ENCODE assay signal across 30 cellular contexts in genomic region chr1:76865696-76866291, GRCh38. TPM values are rescaled to one million over a fixed set of nuclear protein-coding genes. Genes with fewer than 3 reads are reported as not detected.
A peak's percentile ranks its signal among the peaks of the same experiment; 100 is the strongest.
DNase-seq lines count a peak whose midpoint lies in the region; ATAC-seq and TF ChIP-seq lines count a peak whose summit lies in the region.
"Had no signal": no experiment of that assay in that cellular context is flagged by ENCODE, and none has a peak within 500 bp of the region (broad histone marks: within the 10 kb centered on the region; RNA-seq: fewer than 3 reads in every experiment).

No MANE protein-coding gene starts in this region.

- intact Hi-C loops in ascending aorta (cut with DNase I), result loop anchor here (10.0 kb wide), 1 partner anchor 441 kb away; no protein-coding TSS in a partner anchor

- no peak overlapping the region for H3K4me3 Mint-ChIP-seq in nephron progenitor cell
- H3K4me3 Mint-ChIP-seq: activated CD4-positive, alpha-beta T cell treated with anti-CD3 and anti-CD28 coated beads, Interleukin-2, amount 10 ng/mL, durations not matched to agents 24 days and 14 days; activated naive CD8-positive, alpha-beta T cell treated with anti-CD3 and anti-CD28 coated beads, Interleukin-2, amount 10 ng/mL, durations not matched to agents 7 days and 5 days; activated T-cell treated with anti-CD3 and anti-CD28 coated beads, Interleukin-2, amount 50 U/mL, for 4 hours; central memory CD8-positive, alpha-beta T cell; endodermal cell; stimulated activated memory B cell treated with anti-CD40 and anti-IgM and Interleukin-4, amounts not matched to agents 10 μg/mL and 1 μg/mL and 100 μg/mL, for 72 hours had no signal

- TF ChIP-seq CTCF in AG09309 (IDR thresholded peaks at IDR 0.05; ENCODE audit: control insufficient read depth, insufficient read depth, low read depth, low read length, missing control alignments) (no peak), ascending aorta (IDR thresholded peaks at IDR 0.05) (no peak), nephron progenitor cell (IDR thresholded peaks at IDR 0.05) (no peak)

- H3K4me1 ChIP-seq in ascending aorta, result peaks cover 0 to 21% of the 10 kb centered on the region in 2 donors

- no peaks in the 10 kb centered on the region for H3K9me3 ChIP-seq in ascending aorta
- H3K9me3 ChIP-seq: heart right ventricle, pancreas, SJCRH30 had no signal

- H3K27me3 ChIP-seq in ascending aorta, result no peaks in the 10 kb centered on the region
- H3K27me3 ChIP-seq: SJCRH30 had no signal

- H3K4me3 ChIP-seq in AG09309 (ENCODE audit: control insufficient read depth, low read depth, low read length) (no peak overlapping the region), ascending aorta (peak overlapping the region in 1 of 2 donors; percentile 76)
- H3K4me3 ChIP-seq: heart right ventricle, lung, pancreas, SJCRH30 had no signal

- no peaks in the 10 kb centered on the region for H3K36me3 ChIP-seq in ascending aorta
- H3K36me3 ChIP-seq: heart right ventricle, pancreas, SJCRH30 had no signal

- no peak overlapping the region for H3K27ac Mint-ChIP-seq in nephron progenitor cell
- H3K27ac Mint-ChIP-seq: activated CD4-positive, alpha-beta T cell treated with anti-CD3 and anti-CD28 coated beads, Interleukin-2, amount 10 ng/mL, durations not matched to agents 24 days and 14 days; activated naive CD8-positive, alpha-beta T cell treated with anti-CD3 and anti-CD28 coated beads, Interleukin-2, amount 10 ng/mL, durations not matched to agents 7 days and 5 days; endodermal cell; stimulated activated memory B cell treated with anti-CD40 and anti-IgM and Interleukin-4, amounts not matched to agents 10 μg/mL and 1 μg/mL and 100 μg/mL, for 72 hours; type B pancreatic cell had no signal

- no peak for ATAC-seq in activated CD4-positive, CD25-positive, alpha-beta regulatory T cell treated with anti-CD3 and anti-CD28 coated beads, Interleukin-2, amount 50 U/mL, for 24 hours
- ATAC-seq in HG03045 (IDR thresholded peaks at IDR 0.05; ENCODE audit: unreplicated experiment) (no peak), GM21367 (IDR thresholded peaks at IDR 0.05; ENCODE audit: unreplicated experiment) (no peak)
- ATAC-seq: activated T-cell treated with anti-CD3 and anti-CD28 coated beads, Interleukin-2, amount 50 U/mL, for 4 hours; heart right ventricle; pancreas; stimulated activated memory B cell treated with anti-CD40 and anti-IgM and Interleukin-4, amounts not matched to agents 10 μg/mL and 1 μg/mL and 100 μg/mL, for 72 hours had no signal

- no peaks in the 10 kb centered on the region for H3K36me3 Mint-ChIP-seq in nephron progenitor cell (ENCODE audit: low read depth)
- H3K36me3 Mint-ChIP-seq: activated naive CD8-positive, alpha-beta T cell treated with anti-CD3 and anti-CD28 coated beads, Interleukin-2, amount 10 ng/mL, durations not matched to agents 7 days and 5 days; stimulated activated memory B cell treated with anti-CD40 and anti-IgM and Interleukin-4, amounts not matched to agents 10 μg/mL and 1 μg/mL and 100 μg/mL, for 72 hours had no signal

- peaks cover 18% of the 10 kb centered on the region for H3K4me1 Mint-ChIP-seq in nephron progenitor cell
- H3K4me1 Mint-ChIP-seq: central memory CD8-positive, alpha-beta T cell; stimulated activated memory B cell treated with anti-CD40 and anti-IgM and Interleukin-4, amounts not matched to agents 10 μg/mL and 1 μg/mL and 100 μg/mL, for 72 hours had no signal

- H3K9me3 Mint-ChIP-seq in nephron progenitor cell, result no peaks in the 10 kb centered on the region
- H3K9me3 Mint-ChIP-seq: activated CD4-positive, alpha-beta T cell treated with anti-CD3 and anti-CD28 coated beads, Interleukin-2, amount 10 ng/mL, durations not matched to agents 24 days and 14 days; activated naive CD8-positive, alpha-beta T cell treated with anti-CD3 and anti-CD28 coated beads, Interleukin-2, amount 10 ng/mL, durations not matched to agents 7 days and 5 days; activated T-cell treated with anti-CD3 and anti-CD28 coated beads, Interleukin-2, amount 50 U/mL, for 4 hours; central memory CD8-positive, alpha-beta T cell; stimulated activated memory B cell treated with anti-CD40 and anti-IgM and Interleukin-4, amounts not matched to agents 10 μg/mL and 1 μg/mL and 100 μg/mL, for 72 hours; type B pancreatic cell had no signal

- H3K27ac ChIP-seq in ascending aorta, result peak overlapping the region; percentile 22 to 33
- H3K27ac ChIP-seq: heart right ventricle, HL-60, pancreas, SJCRH30 had no signal

- DNase-seq in AG09309 (ENCODE audit: low read depth), result peak; percentile 43
- DNase-seq in NCI-H1694 treated with DMSO at 0.1 percent for 48 hours (lab: John Stamatoyannopoulos, UW), result peak; percentile 82
- DNase-seq in ascending aorta (ENCODE audit: low spot score in 2 of 2), result no peak
- DNase-seq in medulla oblongata (ENCODE audit: extremely low spot score), result peak; percentile 6
- DNase-seq in nephron progenitor cell, result no peak
- DNase-seq: activated CD4-positive, alpha-beta T cell treated with anti-CD3 and anti-CD28 coated beads, Interleukin-2, amount 10 ng/mL, durations not matched to agents 24 days and 14 days; activated gamma-delta T cell treated with Interleukin-2 at 50 U/mL for 16 hours; activated naive CD8-positive, alpha-beta T cell treated with anti-CD3 and anti-CD28 coated beads, Interleukin-2, amount 10 ng/mL, durations not matched to agents 7 days and 5 days; activated T-cell treated with anti-CD3 and anti-CD28 coated beads, Interleukin-2, amount 50 U/mL, for 4 hours; Calu3; dermis blood vessel endothelial cell; endodermal cell; foreskin fibroblast; heart right ventricle; KG1; NCI-H1092 treated with DMSO at 0.1 percent for 48 hours; NCI-H2029; NCI-H2227 treated with DMSO at 0.1 percent for 48 hours; NCI-H748 treated with DMSO at 0.1 percent for 48 hours; pancreas; SJCRH30; T1000 had no signal

- peaks cover 26% of the 10 kb centered on the region for H3K27me3 Mint-ChIP-seq in nephron progenitor cell (ENCODE audit: low read depth, poor library complexity)

RNA-seq across cellular contexts. Expression of gene ST6GALNAC5, which starts 1.5 kb away (rescaled TPM):
- total RNA-seq in ascending aorta, result 32.9 TPM
- total RNA-seq: activated CD4-positive, alpha-beta T cell treated with anti-CD3 and anti-CD28 coated beads, Interleukin-2, amount 10 ng/mL, durations not matched to agents 24 days and 14 days; activated naive CD8-positive, alpha-beta T cell treated with anti-CD3 and anti-CD28 coated beads, Interleukin-2, amount 10 ng/mL, durations not matched to agents 7 days and 5 days; activated T-cell treated with anti-CD3 and anti-CD28 coated beads, Interleukin-2, amount 50 U/mL, for 4 hours; dermis blood vessel endothelial cell; SJCRH30 had no signal

Comparison
In these comparisons a context has a peak if more than half of its experiments do, and no peak if none do; other contexts are left out.
1. DNase-seq: peak in AG09309 (single experiment), NCI-H1694 treated with DMSO at 0.1 percent for 48 hours (single experiment) and medulla oblongata (single experiment); none in ascending aorta (0 of 2) and nephron progenitor cell (single experiment).